Comparison of ENCODE assay signal across 8 cellular contexts in the genomic region with DNA sequence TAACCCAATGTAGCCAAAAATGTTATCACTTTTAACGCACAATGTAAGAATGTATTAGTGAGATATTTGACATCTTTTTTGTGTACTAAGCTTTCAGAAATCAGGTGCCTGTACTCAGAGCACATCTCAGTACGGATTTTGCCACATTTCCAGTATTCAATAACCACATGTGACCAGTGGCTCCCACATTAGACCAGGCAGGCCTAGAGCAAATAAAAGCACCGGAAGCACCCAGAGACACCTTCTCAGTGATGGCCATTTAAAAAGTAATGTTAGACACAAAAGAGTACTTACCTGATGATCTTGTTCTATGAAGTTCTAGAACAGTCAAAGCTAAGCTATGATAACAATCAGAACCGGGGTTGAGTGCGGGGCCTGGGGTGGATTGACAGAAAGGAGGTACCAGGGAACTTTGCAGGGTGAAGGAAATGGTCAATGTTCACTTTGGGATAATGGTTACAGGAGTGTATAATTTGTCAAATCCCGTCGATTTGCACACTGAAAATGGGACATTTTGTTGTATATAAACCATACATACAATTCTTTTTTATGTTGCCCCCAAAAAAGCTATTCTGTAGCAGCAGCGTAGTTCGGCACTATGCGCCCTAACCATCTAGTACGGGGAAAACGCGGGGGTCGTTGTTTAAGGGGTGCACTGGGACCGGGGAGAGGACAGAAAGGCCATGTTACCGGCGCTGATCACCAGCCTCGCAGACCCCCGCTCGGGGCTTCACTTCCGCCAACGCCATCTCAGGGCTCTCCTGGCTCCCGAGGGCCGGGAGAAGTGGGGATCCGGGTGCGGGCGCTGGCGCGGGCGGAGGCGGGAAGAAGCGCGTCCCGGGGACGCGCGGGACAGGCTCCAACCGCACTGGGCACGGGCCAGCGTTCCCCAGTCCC. TPM values are rescaled to one million over a fixed set of nuclear protein-coding genes. Genes with fewer than 3 reads are reported as not detected.
DNase-seq lines count a peak whose midpoint lies in the region; ATAC-seq, FAIRE-seq and TF ChIP-seq lines count a peak whose summit lies in the region.

No MANE protein-coding gene starts in this region.

- no peaks in the 10 kb centered on the region for H3K9me3 ChIP-seq in AG04450 (ENCODE audit: control insufficient read depth, insufficient read depth, low read length)
- H3K9me3 ChIP-seq in adrenal gland (replicated peaks in 1 of 3) = no peaks in the 10 kb centered on the region

- POLR2A ChIA-PET in AG04450 (lab: Yijun Ruan, JAX) = no interaction called here

- DNase-seq in AG04450 (ENCODE audit: low read depth, low spot score) (no peak), GM18507 (ENCODE audit: extremely low spot score, insufficient read length, low read depth) (no peak), adrenal gland (peak in 2 of 7 donors; percentile 17 to 21), HCEC 1CT (no peak)
- DNase-seq in stimulated activated naive B cell treated with anti-CD40 and anti-IgM and Interleukin-4, amounts not matched to agents 10 μg/mL and 1 μg/mL and 100 μg/mL, for 72 hours = no peak

- no peaks in the 10 kb centered on the region for H3K27me3 ChIP-seq in AG04450 (ENCODE audit: control insufficient read depth, insufficient read depth, low read length)
- H3K27me3 ChIP-seq in adrenal gland = no peaks in the 10 kb centered on the region

- H3K9me3 Mint-ChIP-seq in stimulated activated naive B cell treated with anti-CD40 and anti-IgM and Interleukin-4, amounts not matched to agents 10 μg/mL and 1 μg/mL and 100 μg/mL, for 72 hours = no peaks in the 10 kb centered on the region

- CTCF ChIA-PET in AG04450 (lab: Charles Lee) = interaction anchor here (0.6 to 1.4 kb wide), 2 partner anchors 15 to 274 kb away, joined by 3 read pairs; no protein-coding TSS in a partner anchor

- peaks cover 4 to 8% of the 10 kb centered on the region in 2 donors for H3K36me3 Mint-ChIP-seq in stimulated activated naive B cell treated with anti-CD40 and anti-IgM and Interleukin-4, amounts not matched to agents 10 μg/mL and 1 μg/mL and 100 μg/mL, for 72 hours

- peak; percentile 21 for ATAC-seq in HG03432 (IDR thresholded peaks at IDR 0.05; ENCODE audit: unreplicated experiment)
- ATAC-seq in stimulated activated naive B cell treated with anti-CD40 and anti-IgM and Interleukin-4, amounts not matched to agents 10 μg/mL and 1 μg/mL and 100 μg/mL, for 72 hours (replicated peaks) = no peak
- no peak for ATAC-seq in GM18873 (IDR thresholded peaks at IDR 0.05; ENCODE audit: low FRiP score, unreplicated experiment)

- no peaks in the 10 kb centered on the region for H3K36me3 ChIP-seq in adrenal gland (replicated peaks in 1 of 2)

- FAIRE-seq in GM18507 (lab: Jason Lieb, UNC) (peak; percentile 85), islet of Langerhans (lab: Jason Lieb, UNC) (peak; percentile 96)

- H3K4me3 Mint-ChIP-seq in stimulated activated naive B cell treated with anti-CD40 and anti-IgM and Interleukin-4, amounts not matched to agents 10 μg/mL and 1 μg/mL and 100 μg/mL, for 72 hours = peak overlapping the region; percentile 76 to 87

- H3K27me3 Mint-ChIP-seq in stimulated activated naive B cell treated with anti-CD40 and anti-IgM and Interleukin-4, amounts not matched to agents 10 μg/mL and 1 μg/mL and 100 μg/mL, for 72 hours = peaks cover 0 to 35% of the 10 kb centered on the region in 2 donors

- peak overlapping the region; percentile 66 for H3K4me3 ChIP-seq in AG04450 (ENCODE audit: low read depth, low read length)
- peak overlapping the region in 2 of 4 donors; percentile 68 to 69 for H3K4me3 ChIP-seq in adrenal gland

- no peaks in the 10 kb centered on the region for H3K4me1 ChIP-seq in adrenal gland (replicated peaks in 1 of 2)

- peak overlapping the region; percentile 48 for H3K27ac Mint-ChIP-seq in stimulated activated naive B cell treated with anti-CD40 and anti-IgM and Interleukin-4, amounts not matched to agents 10 μg/mL and 1 μg/mL and 100 μg/mL, for 72 hours

- intact Hi-C loops in adrenal gland (cut with DNase I) = no loop called here

- TF ChIP-seq POLR2A in adrenal gland (IDR thresholded peaks at IDR 0.05) = no peak

- TF ChIP-seq CTCF in AG04450 (IDR thresholded peaks at IDR 0.05; ENCODE audit: low read depth, low read length) (no peak), adrenal gland (IDR thresholded peaks at IDR 0.05) (no peak)

- WGBS in adrenal gland, 4 donors = 11 to 35% (median 16%) methylated on average over 16 to 40 of the region's 40 CpGs

- H3K27ac ChIP-seq in AG04450 (ENCODE audit: low read depth, low read length) (no peak overlapping the region), adrenal gland (peak overlapping the region in 4 of 5 donors; percentile 70 to 87 (median 82))

- H3K4me1 Mint-ChIP-seq in stimulated activated naive B cell treated with anti-CD40 and anti-IgM and Interleukin-4, amounts not matched to agents 10 μg/mL and 1 μg/mL and 100 μg/mL, for 72 hours = peaks cover 14 to 18% of the 10 kb centered on the region in 2 donors

RNA-seq across cellular contexts. Expression of gene CTPS2, which starts 1.0 kb away (rescaled TPM):
- polyA plus RNA-seq in AG04450 (2011; rRNA removed) (9.5 and 11.7 TPM in 2 replicates), adrenal gland (10 to 100 TPM; 10.9 to 35.8 (median 20.1) TPM)
- 11.2 and 15.2 TPM in 2 replicates for polyA minus RNA-seq in AG04450 (2011; rRNA and poly(A)+ RNA removed)
- 10 to 100 TPM in 7 of 8 donors, 1 to 10 TPM in 1; 8.1 to 27.3 (median 16.9) TPM for total RNA-seq in adrenal gland

RNA-seq across cellular contexts. Expression of gene SYAP1, which starts 7.9 kb away (rescaled TPM):
- polyA plus RNA-seq in AG04450 (2011; rRNA removed) (14.5 and 16.2 TPM in 2 replicates), adrenal gland (10 to 100 TPM; 15.8 to 87.7 (median 20.0) TPM)
- 10.3 and 13.8 TPM in 2 replicates for polyA minus RNA-seq in AG04450 (2011; rRNA and poly(A)+ RNA removed)
- total RNA-seq in adrenal gland = 100 to 1,000 TPM in 1 of 8 donors, 10 to 100 TPM in 7; 30.5 to 106 (median 43.6) TPM
